In the genomic region with DNA sequence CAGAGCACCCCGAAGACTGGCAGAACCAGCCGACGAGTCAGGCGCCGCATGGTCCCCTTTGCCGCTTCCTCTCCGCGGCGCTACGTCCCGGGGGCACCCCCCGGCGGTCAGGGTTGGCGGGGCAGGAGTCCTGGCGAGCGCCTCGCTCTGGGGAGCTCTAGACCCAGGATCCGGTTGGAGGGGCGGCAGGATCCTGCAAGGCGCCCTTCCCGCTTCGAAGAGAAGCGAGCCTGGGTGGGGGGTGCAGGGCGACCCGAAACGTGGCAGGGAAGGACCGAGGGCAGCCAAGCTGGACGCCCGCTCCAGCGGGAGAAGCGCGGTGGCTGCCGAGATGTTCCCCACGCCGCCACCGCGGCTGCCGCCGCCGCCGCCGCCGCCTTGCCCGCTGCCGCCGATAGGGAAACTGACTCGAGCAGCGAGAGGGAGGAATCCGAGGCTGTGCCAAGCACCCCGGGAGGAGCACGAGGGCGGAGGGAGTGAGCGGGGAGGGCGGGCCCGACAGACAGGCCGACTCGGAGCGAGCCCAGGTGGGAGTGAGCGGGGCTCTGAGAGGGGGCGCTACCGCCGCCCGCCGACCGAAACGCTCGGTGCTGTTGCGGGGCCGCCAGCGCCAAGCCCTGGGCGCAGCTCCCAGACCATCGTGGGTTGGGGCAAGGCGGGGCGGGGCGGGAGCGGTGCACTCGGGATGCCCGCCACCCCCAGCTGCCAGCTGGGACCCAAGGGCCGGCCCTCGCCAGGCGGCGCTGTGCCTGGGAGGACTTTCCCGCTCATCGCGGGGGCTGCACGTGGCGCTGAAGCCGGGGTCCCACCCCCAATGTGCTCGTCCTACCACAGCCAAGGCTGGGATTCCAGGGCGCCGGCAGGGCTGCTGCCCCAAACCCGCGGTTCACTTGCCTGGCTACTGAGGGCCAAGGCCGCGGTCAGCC, we compare ENCODE assay signal across 8 cellular contexts. TPM values are rescaled to one million over a fixed set of nuclear protein-coding genes. Genes with fewer than 3 reads are reported as not detected.
A peak's percentile ranks its signal among the peaks of the same experiment; 100 is the strongest.
DNase-seq lines count a peak whose midpoint lies in the region; ATAC-seq and TF ChIP-seq lines count a peak whose summit lies in the region.

Gene GALNT14 (minus strand): TSS at position 404 of the 926 bp plus-strand sequence. CDS start 354 bp downstream, at position 50.

- H2AFZ ChIP-seq in fibroblast of lung (ENCODE audit: low read length), result no peak within 1 kb of the TSS

- CTCF ChIA-PET in activated CD8-positive, alpha-beta memory T cell treated with anti-CD3 and anti-CD28 coated beads, Interleukin-2, amount 10 ng/mL, durations not matched to agents 7 days and 5 days (lab: Charles Lee), result interaction anchor here (0.9 to 2.6 kb wide), 7 partner anchors 12 to 426 kb away, joined by 3 to 10 read pairs (median 3); no protein-coding TSS in a partner anchor

- H3K4me1 ChIP-seq in fibroblast of lung (ENCODE audit: control insufficient read depth, extremely low read depth, insufficient read depth, low read length) (peaks cover 3% of the 10 kb centered on the region), muscle layer of colon (ENCODE audit: insufficient read depth, low read length) (no peaks in the 10 kb centered on the region), stomach (peaks cover 14 to 25% (median 20%) of the 10 kb centered on the region in 4 donors)

- peaks cover 72% of the 10 kb centered on the region for H3K27me3 Mint-ChIP-seq in activated CD8-positive, alpha-beta memory T cell treated with anti-CD3 and anti-CD28 coated beads, Interleukin-2, amount 10 ng/mL, durations not matched to agents 7 days and 5 days

- DNase-seq in AG09309 (ENCODE audit: low read depth) (no peak), MV-4-11 (lab: John Stamatoyannopoulos, UW) (peak; percentile 12), fibroblast of lung (ENCODE audit: low read depth in 2 of 2) (peak; percentile 19 to 27), stomach (peak; percentile 53)
- DNase-seq in activated CD8-positive, alpha-beta memory T cell treated with anti-CD3 and anti-CD28 coated beads, Interleukin-2, amount 10 ng/mL, durations not matched to agents 7 days and 5 days, result peak; percentile 57

- peaks cover 8% of the 10 kb centered on the region for H3K4me1 Mint-ChIP-seq in activated CD8-positive, alpha-beta memory T cell treated with anti-CD3 and anti-CD28 coated beads, Interleukin-2, amount 10 ng/mL, durations not matched to agents 7 days and 5 days

- ATAC-seq in GM18511 (IDR thresholded peaks at IDR 0.05; ENCODE audit: unreplicated experiment), result peak; percentile 61
- peak; percentile 77 for ATAC-seq in activated CD8-positive, alpha-beta memory T cell treated with anti-CD3 and anti-CD28 coated beads, Interleukin-2, amount 10 ng/mL, durations not matched to agents 7 days and 5 days
- ATAC-seq in HG02840 (IDR thresholded peaks at IDR 0.05; ENCODE audit: low FRiP score, unreplicated experiment), result no peak

- H3K4me3 ChIP-seq in AG09309 (ENCODE audit: control insufficient read depth, low read depth, low read length), result peak within 1 kb of the TSS; percentile 56
- peak within 1 kb of the TSS; percentile 20 to 52 (median 30) for H3K4me3 ChIP-seq in fibroblast of lung (replicated peaks in 1 of 4; ENCODE audit: control extremely low read depth in 1 of 4, insufficient read depth in 1 of 4, low read depth in 3 of 4, low read length in 4 of 4)
- peak within 1 kb of the TSS; percentile 52 to 58 for H3K4me3 ChIP-seq in muscle layer of colon (ENCODE audit: low read depth in 1 of 2, low read length in 2 of 2)
- H3K4me3 ChIP-seq in stomach, result peak within 1 kb of the TSS; percentile 47 to 69 (median 62)

- TF ChIP-seq CTCF in AG09309 (IDR thresholded peaks at IDR 0.05; ENCODE audit: control insufficient read depth, insufficient read depth, low read depth, low read length, missing control alignments) (peak; percentile 53), fibroblast of lung (conservative IDR thresholded peaks at IDR 0.05 in 1 of 2, IDR thresholded peaks at IDR 0.05 in 1 of 2; ENCODE audit: low read depth in 1 of 2, low read length in 2 of 2) (peak; percentile 25 to 35), stomach (IDR thresholded peaks at IDR 0.05) (peak in 2 of 7 experiments; percentile 10 to 26)

- H3K36me3 ChIP-seq in fibroblast of lung (ENCODE audit: control insufficient read depth, insufficient read depth, low read length) (no peaks in the 10 kb centered on the region), muscle layer of colon (ENCODE audit: insufficient read depth, low read length) (no peaks in the 10 kb centered on the region), stomach (no peaks in the 10 kb centered on the region)

- no peaks in the 10 kb centered on the region for H3K9me3 Mint-ChIP-seq in activated CD8-positive, alpha-beta memory T cell treated with anti-CD3 and anti-CD28 coated beads, Interleukin-2, amount 10 ng/mL, durations not matched to agents 7 days and 5 days (ENCODE audit: low read depth)

- TF ChIP-seq POLR2A in stomach (IDR thresholded peaks at IDR 0.05), result no peak

- no peaks in the 10 kb centered on the region for H4K20me1 ChIP-seq in fibroblast of lung (ENCODE audit: control insufficient read depth, extremely low read depth, insufficient read depth, low read length)

- H3K4me3 Mint-ChIP-seq in activated CD8-positive, alpha-beta memory T cell treated with anti-CD3 and anti-CD28 coated beads, Interleukin-2, amount 10 ng/mL, durations not matched to agents 7 days and 5 days, result peak within 1 kb of the TSS; percentile 43

- peak within 1 kb of the TSS; percentile 75 for H3K4me2 ChIP-seq in fibroblast of lung (ENCODE audit: extremely low read depth, insufficient read depth, low read length)

- no peaks in the 10 kb centered on the region for H3K9me3 ChIP-seq in fibroblast of lung (ENCODE audit: control insufficient read depth, insufficient read depth, low read depth, low read length)
- H3K9me3 ChIP-seq in muscle layer of colon (ENCODE audit: low read length), result no peaks in the 10 kb centered on the region
- H3K9me3 ChIP-seq in stomach, result no peaks in the 10 kb centered on the region

- H3K27ac ChIP-seq in fibroblast of lung (ENCODE audit: insufficient read depth, low read length) (no peak within 1 kb of the TSS), muscle layer of colon (ENCODE audit: low read depth, low read length) (no peak within 1 kb of the TSS), stomach (peak within 1 kb of the TSS in 1 of 5 donors; percentile 10)

- intact Hi-C loops in stomach (cut with DNase I; ENCODE audit: low total_unique reads), result no loop called here

- H3K9ac ChIP-seq in fibroblast of lung (ENCODE audit: insufficient read depth, low read length) (no peak within 1 kb of the TSS), muscle layer of colon (ENCODE audit: low read length) (no peak within 1 kb of the TSS)

- H3K27ac Mint-ChIP-seq in activated CD8-positive, alpha-beta memory T cell treated with anti-CD3 and anti-CD28 coated beads, Interleukin-2, amount 10 ng/mL, durations not matched to agents 7 days and 5 days, result no peak within 1 kb of the TSS

- H3K79me2 ChIP-seq in fibroblast of lung (ENCODE audit: control insufficient read depth, insufficient read depth, low read length), result no peaks in the 10 kb centered on the region

- H3K27me3 ChIP-seq in fibroblast of lung (ENCODE audit: control insufficient read depth, insufficient read depth, low read length) (peaks cover 29% of the 10 kb centered on the region), muscle layer of colon (ENCODE audit: control insufficient read depth in 1 of 2, insufficient read depth in 2 of 2, low read length in 2 of 2) (peaks cover 13 to 43% of the 10 kb centered on the region in 2 donors), stomach (peaks cover 4 to 59% (median 33%) of the 10 kb centered on the region in 3 donors)

- WGBS in stomach, 5 donors, result 1 to 3% (median 2%) methylated on average over 40 to 95 of the region's 95 CpGs

- TF ChIP-seq EP300 in stomach (IDR thresholded peaks at IDR 0.05), result no peak

- no peaks in the 10 kb centered on the region for H3K36me3 Mint-ChIP-seq in activated CD8-positive, alpha-beta memory T cell treated with anti-CD3 and anti-CD28 coated beads, Interleukin-2, amount 10 ng/mL, durations not matched to agents 7 days and 5 days

RNA-seq across cellular contexts. Expression of gene GALNT14, which starts in this region (rescaled TPM):
- under 1 TPM in 1 of 2 experiments, not detected in 1; 0.42 TPM for total RNA-seq in activated CD8-positive, alpha-beta memory T cell treated with anti-CD3 and anti-CD28 coated beads, Interleukin-2, amount 10 ng/mL, durations not matched to agents 7 days and 5 days
- total RNA-seq in fibroblast of lung (under 0.01 and 0.83 TPM in 2 replicates), stomach (10 to 100 TPM in 1 of 5 donors, 1 to 10 TPM in 1, not detected in 3; 1.1 to 11.6 TPM)
- polyA plus RNA-seq in fibroblast of lung (0.15 and 0.25 TPM in 2 replicates), stomach (10 to 100 TPM in 1 of 3 donors, 1 to 10 TPM in 1, under 1 TPM in 1; 0.93 to 15.6 (median 1.4) TPM)
- polyA plus RNA-seq in fibroblast of lung (2012), result 0.24 and 0.58 TPM in 2 replicates
- polyA minus RNA-seq in fibroblast of lung (ENCODE audit: low replicate concordance), result 0.70 TPM in 1 of 2 replicates, not detected in the other

Comparison
In these comparisons a context has a peak if more than half of its experiments do, and no peak if none do; other contexts are left out.
1. Peak in DNase-seq and ATAC-seq in activated CD8-positive, alpha-beta memory T cell treated with anti-CD3 and anti-CD28 coated beads, Interleukin-2, amount 10 ng/mL, durations not matched to agents 7 days and 5 days; RNA of the gene not detected or under 1 TPM.
2. Peak in DNase-seq, H3K4me3 ChIP-seq and H3K4me2 ChIP-seq in fibroblast of lung; RNA of the gene not detected or under 1 TPM.